ENCODE assay signal across 1 cellular context in the genomic region with DNA sequence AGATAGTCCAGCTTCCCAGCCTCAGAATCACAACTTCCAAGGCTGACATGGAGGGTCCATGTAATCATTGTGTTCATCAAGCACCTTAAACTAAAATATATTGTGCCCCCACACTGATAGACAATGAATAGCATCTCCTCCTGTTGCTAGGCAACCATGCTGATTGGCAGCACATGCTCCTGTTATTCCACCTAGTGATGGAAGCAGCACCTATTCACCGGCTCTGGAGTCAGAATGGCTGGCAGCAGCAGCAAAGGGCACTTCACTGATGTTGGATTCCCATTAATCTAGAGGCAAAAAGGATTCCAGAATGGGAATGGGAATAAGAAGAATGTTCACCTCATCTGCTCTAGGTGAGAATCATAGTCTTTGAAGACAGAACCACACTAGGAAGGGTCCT.
TF ChIP-seq lines count a peak whose summit lies in the region.

No MANE protein-coding gene starts in this region.

TF ChIP-seq in GM23338, 12 proteins besides CTCF, POLR2A, EP300 and RAD21 (continued from another document):
- TF ChIP-seq, protein P1, sequence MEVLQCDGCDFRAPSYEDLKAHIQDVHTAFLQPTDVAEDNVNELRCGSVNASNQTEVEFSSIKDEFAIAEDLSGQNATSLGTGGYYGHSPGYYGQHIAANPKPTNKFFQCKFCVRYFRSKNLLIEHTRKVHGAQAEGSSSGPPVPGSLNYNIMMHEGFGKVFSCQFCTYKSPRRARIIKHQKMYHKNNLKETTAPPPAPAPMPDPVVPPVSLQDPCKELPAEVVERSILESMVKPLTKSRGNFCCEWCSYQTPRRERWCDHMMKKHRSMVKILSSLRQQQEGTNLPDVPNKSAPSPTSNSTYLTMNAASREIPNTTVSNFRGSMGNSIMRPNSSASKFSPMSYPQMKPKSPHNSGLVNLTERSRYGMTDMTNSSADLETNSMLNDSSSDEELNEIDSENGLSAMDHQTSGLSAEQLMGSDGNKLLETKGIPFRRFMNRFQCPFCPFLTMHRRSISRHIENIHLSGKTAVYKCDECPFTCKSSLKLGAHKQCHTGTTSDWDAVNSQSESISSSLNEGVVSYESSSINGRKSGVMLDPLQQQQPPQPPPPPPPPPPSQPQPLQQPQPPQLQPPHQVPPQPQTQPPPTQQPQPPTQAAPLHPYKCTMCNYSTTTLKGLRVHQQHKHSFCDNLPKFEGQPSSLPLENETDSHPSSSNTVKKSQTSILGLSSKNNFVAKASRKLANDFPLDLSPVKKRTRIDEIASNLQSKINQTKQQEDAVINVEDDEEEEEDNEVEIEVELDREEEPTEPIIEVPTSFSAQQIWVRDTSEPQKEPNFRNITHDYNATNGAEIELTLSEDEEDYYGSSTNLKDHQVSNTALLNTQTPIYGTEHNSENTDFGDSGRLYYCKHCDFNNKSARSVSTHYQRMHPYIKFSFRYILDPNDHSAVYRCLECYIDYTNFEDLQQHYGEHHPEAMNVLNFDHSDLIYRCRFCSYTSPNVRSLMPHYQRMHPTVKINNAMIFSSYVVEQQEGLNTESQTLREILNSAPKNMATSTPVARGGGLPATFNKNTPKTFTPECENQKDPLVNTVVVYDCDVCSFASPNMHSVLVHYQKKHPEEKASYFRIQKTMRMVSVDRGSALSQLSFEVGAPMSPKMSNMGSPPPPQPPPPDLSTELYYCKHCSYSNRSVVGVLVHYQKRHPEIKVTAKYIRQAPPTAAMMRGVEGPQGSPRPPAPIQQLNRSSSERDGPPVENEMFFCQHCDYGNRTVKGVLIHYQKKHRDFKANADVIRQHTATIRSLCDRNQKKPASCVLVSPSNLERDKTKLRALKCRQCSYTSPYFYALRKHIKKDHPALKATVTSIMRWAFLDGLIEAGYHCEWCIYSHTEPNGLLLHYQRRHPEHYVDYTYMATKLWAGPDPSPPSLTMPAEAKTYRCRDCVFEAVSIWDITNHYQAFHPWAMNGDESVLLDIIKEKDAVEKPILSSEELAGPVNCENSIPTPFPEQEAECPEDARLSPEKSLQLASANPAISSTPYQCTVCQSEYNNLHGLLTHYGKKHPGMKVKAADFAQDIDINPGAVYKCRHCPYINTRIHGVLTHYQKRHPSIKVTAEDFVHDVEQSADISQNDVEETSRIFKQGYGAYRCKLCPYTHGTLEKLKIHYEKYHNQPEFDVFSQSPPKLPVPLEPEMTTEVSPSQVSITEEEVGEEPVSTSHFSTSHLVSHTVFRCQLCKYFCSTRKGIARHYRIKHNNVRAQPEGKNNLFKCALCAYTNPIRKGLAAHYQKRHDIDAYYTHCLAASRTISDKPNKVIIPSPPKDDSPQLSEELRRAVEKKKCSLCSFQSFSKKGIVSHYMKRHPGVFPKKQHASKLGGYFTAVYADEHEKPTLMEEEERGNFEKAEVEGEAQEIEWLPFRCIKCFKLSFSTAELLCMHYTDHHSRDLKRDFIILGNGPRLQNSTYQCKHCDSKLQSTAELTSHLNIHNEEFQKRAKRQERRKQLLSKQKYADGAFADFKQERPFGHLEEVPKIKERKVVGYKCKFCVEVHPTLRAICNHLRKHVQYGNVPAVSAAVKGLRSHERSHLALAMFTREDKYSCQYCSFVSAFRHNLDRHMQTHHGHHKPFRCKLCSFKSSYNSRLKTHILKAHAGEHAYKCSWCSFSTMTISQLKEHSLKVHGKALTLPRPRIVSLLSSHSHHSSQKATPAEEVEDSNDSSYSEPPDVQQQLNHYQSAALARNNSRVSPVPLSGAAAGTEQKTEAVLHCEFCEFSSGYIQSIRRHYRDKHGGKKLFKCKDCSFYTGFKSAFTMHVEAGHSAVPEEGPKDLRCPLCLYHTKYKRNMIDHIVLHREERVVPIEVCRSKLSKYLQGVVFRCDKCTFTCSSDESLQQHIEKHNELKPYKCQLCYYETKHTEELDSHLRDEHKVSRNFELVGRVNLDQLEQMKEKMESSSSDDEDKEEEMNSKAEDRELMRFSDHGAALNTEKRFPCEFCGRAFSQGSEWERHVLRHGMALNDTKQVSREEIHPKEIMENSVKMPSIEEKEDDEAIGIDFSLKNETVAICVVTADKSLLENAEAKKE (CRISPR knock-in tag; IDR thresholded peaks at IDR 0.05) = no peak
- no peak for TF ChIP-seq STAT1 (IDR thresholded peaks at IDR 0.05; ENCODE audit: unreplicated experiment)
- TF ChIP-seq ZNF114 (CRISPR knock-in tag; IDR thresholded peaks at IDR 0.05) = no peak
- no peak for TF ChIP-seq CREB1 (CRISPR knock-in tag; IDR thresholded peaks at IDR 0.05; ENCODE audit: low read depth)
- no peak for TF ChIP-seq JUNB (IDR thresholded peaks at IDR 0.05; ENCODE audit: unreplicated experiment)
- no peak for TF ChIP-seq EZH2phosphoT487 (IDR thresholded peaks at IDR 0.05; ENCODE audit: unreplicated experiment)
- no peak for TF ChIP-seq ZNF331 (CRISPR knock-in tag; IDR thresholded peaks at IDR 0.05; ENCODE audit: low read depth)
- TF ChIP-seq EZH2 (IDR thresholded peaks at IDR 0.05; ENCODE audit: low read depth, unreplicated experiment) = no peak
- TF ChIP-seq NANOG (IDR thresholded peaks at IDR 0.05; ENCODE audit: borderline replicate concordance) = no peak
